ENCODE assay signal across 8 cellular contexts in the genomic region with DNA sequence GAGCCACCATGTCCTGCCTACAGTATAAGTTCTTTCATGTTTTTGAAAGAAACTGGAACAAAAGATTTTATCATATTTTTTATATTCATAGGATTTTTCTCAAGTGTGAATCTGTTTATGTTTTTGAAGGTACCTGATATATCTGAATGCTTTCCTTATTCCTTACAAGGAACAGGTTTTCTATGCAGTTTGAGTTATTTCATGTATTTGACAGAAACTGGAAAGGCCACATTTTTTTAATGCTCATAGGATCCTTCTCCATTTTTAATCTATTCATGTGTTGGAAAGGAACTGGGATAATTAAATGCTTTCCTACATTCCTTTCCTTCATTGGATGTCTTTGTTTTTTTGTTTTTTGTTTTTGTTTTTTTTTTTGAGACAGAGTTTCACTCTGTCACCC.
"Had no signal": no experiment of that assay in that cellular context is flagged by ENCODE, and none has a peak within 500 bp of the region (broad histone marks: within the 10 kb centered on the region; RNA-seq: fewer than 3 reads in every experiment).

No MANE protein-coding gene starts in this region.

- H3K4me3 ChIP-seq: GM12878 had no signal

- DNase-seq: GDM1, GF-D8 had no signal

- FAIRE-seq: G401.6, GM12878, GM12891, GM12892, GM18507, GM19239 had no signal

- ATAC-seq: GM12878 had no signal
